In the genomic region with DNA sequence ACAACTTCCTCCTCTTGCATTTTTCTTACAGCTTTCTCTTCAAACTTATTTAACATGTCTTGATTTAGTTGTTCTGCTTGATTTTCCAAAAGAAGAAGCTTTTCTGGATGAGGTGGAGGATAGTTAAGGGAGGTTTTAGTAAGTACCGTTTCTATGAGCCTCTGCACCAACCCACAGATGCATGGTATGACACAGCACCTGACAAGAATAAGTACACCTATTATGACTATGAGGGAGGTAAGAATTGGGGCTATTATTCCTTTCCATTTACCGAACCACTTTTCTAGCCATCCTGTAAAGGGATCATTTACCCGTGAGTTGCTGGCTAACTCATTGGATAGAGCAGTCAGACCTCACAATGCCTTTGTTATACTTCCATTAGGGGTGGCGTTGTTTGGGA, we compare ENCODE assay signal across 18 cellular contexts. TPM values are rescaled to one million over a fixed set of nuclear protein-coding genes. Genes with fewer than 3 reads are reported as not detected.
DNase-seq lines count a peak whose midpoint lies in the region; ATAC-seq, FAIRE-seq and TF ChIP-seq lines count a peak whose summit lies in the region.
"Had no signal": no experiment of that assay in that cellular context is flagged by ENCODE, and none has a peak within 500 bp of the region (broad histone marks: within the 10 kb centered on the region; RNA-seq: fewer than 3 reads in every experiment).

No MANE protein-coding gene starts in this region.

- H3K4me1 Mint-ChIP-seq in activated T-cell treated with anti-CD3 and anti-CD28 coated beads, Interleukin-2, amount 50 U/mL, for 72 hours (ENCODE audit: low read depth): peaks cover 66% of the 10 kb centered on the region
- peaks cover 59% of the 10 kb centered on the region for H3K4me1 Mint-ChIP-seq in stimulated activated naive CD8-positive, alpha-beta T cell treated with anti-CD3 and anti-CD28 coated beads, Interleukin-15, amount 100 ng/mL, for 72 hours
- peaks cover 19 to 29% (median 27%) of the 10 kb centered on the region in 4 donors for H3K4me1 Mint-ChIP-seq in naive thymus-derived CD8-positive, alpha-beta T cell

- H3K4me3 ChIP-seq in esophagus squamous epithelium: no peak overlapping the region
- H3K4me3 ChIP-seq: cardiac muscle cell, MG63, skin epidermis, suprapubic skin had no signal

- POLR2A ChIA-PET in naive thymus-derived CD8-positive, alpha-beta T cell (lab: Charles Lee): interaction anchor here (0.7 kb wide), 1 partner anchor 168 kb away, joined by 3 read pairs; the partner anchor contains the start of gene TMEM267

- H3K9me3 ChIP-seq in esophagus squamous epithelium: no peaks in the 10 kb centered on the region
- H3K9me3 ChIP-seq: MG63, suprapubic skin had no signal

- H3K9me3 Mint-ChIP-seq in activated T-cell treated with anti-CD3 and anti-CD28 coated beads, Interleukin-2, amount 50 U/mL, for 72 hours: peaks cover 8 to 11% of the 10 kb centered on the region in 2 donors
- H3K9me3 Mint-ChIP-seq in stimulated activated naive CD8-positive, alpha-beta T cell treated with anti-CD3 and anti-CD28 coated beads, Interleukin-15, amount 100 ng/mL, for 72 hours: peaks cover 0 to 15% of the 10 kb centered on the region in 2 donors
- peaks cover 0 to 3% (median 0%) of the 10 kb centered on the region in 9 donors for H3K9me3 Mint-ChIP-seq in naive thymus-derived CD8-positive, alpha-beta T cell

- 67 to 72% methylated on average over 4 of the region's 4 CpGs for WGBS in esophagus squamous epithelium, 2 donors

- ATAC-seq in activated T-cell treated with anti-CD3 and anti-CD28 coated beads, Interleukin-2, amount 50 U/mL, for 72 hours (replicated peaks in 1 of 2): no peak
- ATAC-seq in stimulated activated naive CD8-positive, alpha-beta T cell treated with anti-CD3 and anti-CD28 coated beads, Interleukin-15, amount 100 ng/mL, for 72 hours: no peak
- no peak for ATAC-seq in naive thymus-derived CD8-positive, alpha-beta T cell
- ATAC-seq: HepG2, left lobe of liver had no signal

- H3K4me3 Mint-ChIP-seq in activated T-cell treated with anti-CD3 and anti-CD28 coated beads, Interleukin-2, amount 50 U/mL, for 72 hours: peak overlapping the region; percentile 63 to 97
- H3K4me3 Mint-ChIP-seq in stimulated activated naive CD8-positive, alpha-beta T cell treated with anti-CD3 and anti-CD28 coated beads, Interleukin-15, amount 100 ng/mL, for 72 hours: peak overlapping the region; percentile 42 to 55
- no peak overlapping the region for H3K4me3 Mint-ChIP-seq in naive thymus-derived CD8-positive, alpha-beta T cell

- intact Hi-C loops in esophagus squamous epithelium (cut with DNase I): no loop called here

- peak overlapping the region; percentile 74 for H3K27ac Mint-ChIP-seq in activated T-cell treated with anti-CD3 and anti-CD28 coated beads, Interleukin-2, amount 50 U/mL, for 72 hours
- peak overlapping the region; percentile 96 to 97 for H3K27ac Mint-ChIP-seq in stimulated activated naive CD8-positive, alpha-beta T cell treated with anti-CD3 and anti-CD28 coated beads, Interleukin-15, amount 100 ng/mL, for 72 hours
- H3K27ac Mint-ChIP-seq in naive thymus-derived CD8-positive, alpha-beta T cell: peak overlapping the region in 2 of 10 donors; percentile 31 to 63

- no peaks in the 10 kb centered on the region for H3K36me3 ChIP-seq in esophagus squamous epithelium
- H3K36me3 ChIP-seq: cardiac muscle cell, MG63, suprapubic skin had no signal

- H3K36me3 Mint-ChIP-seq in activated T-cell treated with anti-CD3 and anti-CD28 coated beads, Interleukin-2, amount 50 U/mL, for 72 hours (ENCODE audit: insufficient read depth in 2 of 2): peaks cover 16 to 24% of the 10 kb centered on the region in 2 donors
- no peaks in the 10 kb centered on the region for H3K36me3 Mint-ChIP-seq in naive thymus-derived CD8-positive, alpha-beta T cell

- DNase-seq in stimulated activated CD4-positive, alpha-beta T cell treated with anti-CD3 and anti-CD28 coated beads, Interleukin-15, amount 100 ng/mL, for 24 hours: peak; percentile 52
- DNase-seq in stimulated activated CD4-positive, alpha-beta T cell treated with anti-CD3 and anti-CD28 coated beads, Interleukin-2, amount 100 ng/mL, for 48 hours: no peak
- peak; percentile 62 to 67 for DNase-seq in activated T-cell treated with anti-CD3 and anti-CD28 coated beads, Interleukin-2, amount 50 U/mL, for 72 hours
- DNase-seq in esophagus squamous epithelium (lab: John Stamatoyannopoulos, UW) (no peak), D721Med (ENCODE audit: insufficient read length, low spot score) (no peak), cerebellum (ENCODE audit: low spot score) (no peak)
- peak in 1 of 2 donors; percentile 46 for DNase-seq in stimulated activated naive CD8-positive, alpha-beta T cell treated with anti-CD3 and anti-CD28 coated beads, Interleukin-15, amount 100 ng/mL, for 72 hours
- DNase-seq in naive thymus-derived CD8-positive, alpha-beta T cell: no peak
- DNase-seq: activated gamma-delta T cell treated with Interleukin-2 at 50 U/mL for 16 hours; effector CD8-positive, alpha-beta T cell; GDM1; MG63; posterior cingulate gyrus had no signal

- FAIRE-seq in D721Med (lab: Jason Lieb, UNC): no peak
- FAIRE-seq: HepG2 had no signal

- no peak for TF ChIP-seq POLR2A in esophagus squamous epithelium (IDR thresholded peaks at IDR 0.05)

- no peak for TF ChIP-seq CTCF in esophagus squamous epithelium (IDR thresholded peaks at IDR 0.05)
- no peak for TF ChIP-seq CTCF in D721Med (IDR thresholded peaks at IDR 0.05; ENCODE audit: insufficient read depth, missing control alignments)

- no peaks in the 10 kb centered on the region for H3K27me3 ChIP-seq in esophagus squamous epithelium
- H3K27me3 ChIP-seq: cardiac muscle cell, MG63, suprapubic skin had no signal

- no peaks in the 10 kb centered on the region for H3K27me3 Mint-ChIP-seq in activated T-cell treated with anti-CD3 and anti-CD28 coated beads, Interleukin-2, amount 50 U/mL, for 72 hours (ENCODE audit: low read depth)
- H3K27me3 Mint-ChIP-seq in stimulated activated naive CD8-positive, alpha-beta T cell treated with anti-CD3 and anti-CD28 coated beads, Interleukin-15, amount 100 ng/mL, for 72 hours: no peaks in the 10 kb centered on the region
- H3K27me3 Mint-ChIP-seq in naive thymus-derived CD8-positive, alpha-beta T cell: peaks cover 0 to 2% (median 0%) of the 10 kb centered on the region in 5 donors

- peak overlapping the region in 3 of 4 donors; percentile 27 to 47 (median 47) for H3K27ac ChIP-seq in esophagus squamous epithelium
- H3K27ac ChIP-seq: cardiac muscle cell, skin epidermis, suprapubic skin had no signal

- peaks cover 9 to 39% (median 15%) of the 10 kb centered on the region in 3 donors for H3K4me1 ChIP-seq in esophagus squamous epithelium

RNA-seq across cellular contexts. Expression of gene HMGCS1, which starts 2.5 kb away (rescaled TPM):
- total RNA-seq in activated T-cell treated with anti-CD3 and anti-CD28 coated beads, Interleukin-2, amount 50 U/mL, for 72 hours: 10 to 100 TPM; 78.6 to 81.5 TPM
- 100 to 1,000 TPM in 3 of 4 donors, 10 to 100 TPM in 1; 86.6 to 278 (median 148) TPM for total RNA-seq in esophagus squamous epithelium
- 10 to 100 TPM; 32.5 to 36.5 TPM for total RNA-seq in naive thymus-derived CD8-positive, alpha-beta T cell
- polyA plus RNA-seq in naive thymus-derived CD8-positive, alpha-beta T cell: 10 to 100 TPM in 1 of 3 donors, 1 to 10 TPM in 2; 4.0 to 11.6 (median 4.2) TPM
- 236 TPM for total RNA-seq in cerebellum

Comparison
In these comparisons a context has a peak if more than half of its experiments do, and no peak if none do; other contexts are left out.
1. DNase-seq: peak in stimulated activated CD4-positive, alpha-beta T cell treated with anti-CD3 and anti-CD28 coated beads, Interleukin-15, amount 100 ng/mL, for 24 hours (single experiment) and activated T-cell treated with anti-CD3 and anti-CD28 coated beads, Interleukin-2, amount 50 U/mL, for 72 hours (2 of 2); none in stimulated activated CD4-positive, alpha-beta T cell treated with anti-CD3 and anti-CD28 coated beads, Interleukin-2, amount 100 ng/mL, for 48 hours (0 of 2), esophagus squamous epithelium (single experiment), naive thymus-derived CD8-positive, alpha-beta T cell (0 of 10), D721Med (single experiment) and cerebellum (single experiment).
2. H3K4me3 Mint-ChIP-seq: peak in activated T-cell treated with anti-CD3 and anti-CD28 coated beads, Interleukin-2, amount 50 U/mL, for 72 hours (2 of 2) and stimulated activated naive CD8-positive, alpha-beta T cell treated with anti-CD3 and anti-CD28 coated beads, Interleukin-15, amount 100 ng/mL, for 72 hours (2 of 2); none in naive thymus-derived CD8-positive, alpha-beta T cell (0 of 10).